Comparison of ENCODE assay signal across 7 cellular contexts in the genomic region with DNA sequence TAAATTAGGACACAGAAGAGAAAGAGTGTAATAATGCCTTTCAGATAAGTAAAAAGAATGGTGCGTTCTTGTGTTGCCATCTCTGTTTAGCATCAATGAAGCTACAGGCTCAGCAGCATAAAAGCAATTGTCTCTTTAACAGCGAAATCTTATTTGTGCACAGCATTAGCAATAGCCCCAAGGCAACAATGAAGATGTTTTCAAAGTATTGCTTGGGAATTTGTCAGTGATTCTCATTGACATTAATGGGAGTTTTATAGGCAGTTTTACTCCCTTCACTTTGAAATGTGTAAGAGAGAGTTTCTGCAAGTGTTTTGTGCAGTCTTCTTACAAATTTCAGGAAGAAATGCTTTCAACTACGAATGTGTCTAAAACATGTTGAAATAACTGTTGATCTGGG.
"Had no signal": no experiment of that assay in that cellular context is flagged by ENCODE, and none has a peak within 500 bp of the region (broad histone marks: within the 10 kb centered on the region; RNA-seq: fewer than 3 reads in every experiment).

No MANE protein-coding gene starts in this region.

- H3K9ac ChIP-seq: GM23248 had no signal

- H3K4me3 ChIP-seq: GM23248, K562 had no signal

- FAIRE-seq: HTR-8/SVneo, K562 had no signal

- H2AFZ ChIP-seq: GM23248 had no signal

- ATAC-seq: K562 had no signal

- H3K27ac ChIP-seq: GM23248 had no signal

- DNase-seq: GM23248, H7, HCEC 1CT, IMR-90, KG1 had no signal
